ENCODE assay signal across 22 cellular contexts in the genomic region with DNA sequence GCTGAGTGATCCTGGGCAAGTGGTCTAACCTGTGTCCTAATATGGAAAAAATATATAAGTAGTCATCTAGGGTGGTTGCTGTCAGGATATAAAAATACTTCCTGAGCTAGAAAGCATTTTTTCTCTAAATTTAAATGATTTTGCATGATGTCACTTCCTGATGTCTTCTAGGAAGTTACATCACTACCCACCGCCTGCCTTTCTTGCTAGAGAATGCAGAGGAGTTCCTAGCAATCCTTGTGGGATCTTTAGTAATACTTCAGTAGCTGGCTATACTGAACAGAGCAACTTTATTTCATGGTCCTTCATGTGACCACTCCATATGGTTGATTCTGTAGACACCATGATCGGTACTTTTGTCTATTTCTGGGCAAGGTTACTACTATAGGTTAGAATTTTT.
DNase-seq lines count a peak whose midpoint lies in the region; FAIRE-seq and TF ChIP-seq lines count a peak whose summit lies in the region.
"Had no signal": no experiment of that assay in that cellular context is flagged by ENCODE, and none has a peak within 500 bp of the region (broad histone marks: within the 10 kb centered on the region; RNA-seq: fewer than 3 reads in every experiment).

No MANE protein-coding gene starts in this region.

- H2AK5ac ChIP-seq in mesenchymal stem cell (ENCODE audit: low read length, severe bottlenecking), result no peak overlapping the region

- H3K79me1 ChIP-seq in mesenchymal stem cell (replicated peaks; ENCODE audit: low read length, poor library complexity, severe bottlenecking), result no peaks in the 10 kb centered on the region

- DNase-seq in A172 (ENCODE audit: low spot score) (peak; percentile 21), HCEC 1CT (peak; percentile 18), RCC 7860 (ENCODE audit: low spot score) (peak; percentile 37), fibroblast of mammary gland (ENCODE audit: low read depth) (peak; percentile 22), mesenchymal stem cell (no peak), Calu3 (no peak), D341Med (ENCODE audit: low spot score) (no peak), putamen (ENCODE audit: low spot score) (no peak)
- DNase-seq: CD8-positive, alpha-beta memory T cell; DMS 273 treated with DMSO at 0.1 percent for 48 hours; MV-4-11; NCI-H1417 treated with DMSO at 0.1 percent for 48 hours; NCI-H2029; NCI-H2171; NCI-H446 treated with DMSO at 0.1 percent for 48 hours; NCI-H774; PC-9 had no signal

- BruUV-seq in Calu3 (replicated peaks; lab: Mats Ljungman, UMichigan), result no TSS peak

- H3K4me1 Mint-ChIP-seq in Calu3 (ENCODE audit: low read depth, unreplicated experiment), result peaks cover 16% of the 10 kb centered on the region
- H3K4me1 Mint-ChIP-seq: CD8-positive, alpha-beta memory T cell; IgD-negative memory B cell had no signal

- no peaks in the 10 kb centered on the region for H3K27me3 ChIP-seq in mesenchymal stem cell (ENCODE audit: control insufficient read depth in 1 of 2, insufficient read depth in 1 of 2, low read length in 2 of 2)
- H3K27me3 ChIP-seq: BLaER1 treated with 17β-estradiol and CSF1 and Interleukin-3, amounts not matched to agents 10 nM and 100 nM had no signal

- H2BK12ac ChIP-seq in mesenchymal stem cell (ENCODE audit: low read length in 2 of 2), result no peak overlapping the region

- no peak for FAIRE-seq in RCC 7860 (lab: Jason Lieb, UNC)
- FAIRE-seq: H1, HTR-8/SVneo had no signal

- no peak overlapping the region for H4K8ac ChIP-seq in mesenchymal stem cell (ENCODE audit: low read length)

- H3K18ac ChIP-seq in mesenchymal stem cell (ENCODE audit: low read depth in 1 of 2, low read length in 2 of 2), result no peak overlapping the region

- no peak overlapping the region for H3K14ac ChIP-seq in mesenchymal stem cell (ENCODE audit: low read length in 2 of 2)

- no peaks in the 10 kb centered on the region for H3K36me3 ChIP-seq in mesenchymal stem cell (ENCODE audit: control insufficient read depth in 1 of 2, insufficient read depth in 2 of 2, low read depth in 1 of 2, low read length in 2 of 2)
- H3K36me3 ChIP-seq: BLaER1 treated with 17β-estradiol and CSF1 and Interleukin-3, amounts not matched to agents 10 nM and 100 nM had no signal

- H3K36me3 Mint-ChIP-seq in Calu3 (ENCODE audit: insufficient read depth, unreplicated experiment), result peaks cover 5% of the 10 kb centered on the region
- H3K36me3 Mint-ChIP-seq: CD8-positive, alpha-beta memory T cell; IgD-negative memory B cell had no signal

- H2BK120ac ChIP-seq in mesenchymal stem cell (ENCODE audit: low read depth, low read length), result no peak overlapping the region

- H2AFZ ChIP-seq in mesenchymal stem cell (ENCODE audit: low read depth, low read length), result no peak overlapping the region
- H2AFZ ChIP-seq: PC-9 had no signal

- no peak overlapping the region for H3K4ac ChIP-seq in mesenchymal stem cell (ENCODE audit: low read depth in 1 of 2, low read length in 2 of 2)

- H3K9me3 ChIP-seq in mesenchymal stem cell (ENCODE audit: control insufficient read depth, low read length), result no peaks in the 10 kb centered on the region
- H3K9me3 ChIP-seq: BLaER1 treated with 17β-estradiol and CSF1 and Interleukin-3, amounts not matched to agents 10 nM and 100 nM had no signal

- H3K27me3 Mint-ChIP-seq in Calu3 (ENCODE audit: unreplicated experiment), result no peaks in the 10 kb centered on the region
- H3K27me3 Mint-ChIP-seq: CD8-positive, alpha-beta memory T cell; IgD-negative memory B cell had no signal

- intact Hi-C loops in Calu3 (cut with micrococcal nuclease; ENCODE audit: unreplicated experiment), result no loop called here

- no peak overlapping the region for H3K23ac ChIP-seq in mesenchymal stem cell (ENCODE audit: low read length in 2 of 2)

- no peak overlapping the region for H3K9ac ChIP-seq in mesenchymal stem cell (ENCODE audit: low read length)
- H3K9ac ChIP-seq: BLaER1 treated with 17β-estradiol and CSF1 and Interleukin-3, amounts not matched to agents 10 nM and 100 nM had no signal

- H2BK5ac ChIP-seq in mesenchymal stem cell (ENCODE audit: low read depth, low read length, poor library complexity, severe bottlenecking), result no peak overlapping the region

- no peak overlapping the region for H2BK15ac ChIP-seq in mesenchymal stem cell (ENCODE audit: low read depth, poor library complexity, severe bottlenecking)

- H3K4me3 ChIP-seq in fibroblast of mammary gland (ENCODE audit: control insufficient read depth, low read depth, low read length) (no peak overlapping the region), mesenchymal stem cell (ENCODE audit: insufficient read depth in 1 of 2, low read depth in 1 of 2, low read length in 2 of 2) (no peak overlapping the region)
- H3K4me3 ChIP-seq: BLaER1 treated with 17β-estradiol and CSF1 and Interleukin-3, amounts not matched to agents 10 nM and 100 nM; PC-9; SK-N-MC had no signal

- no CpG with 5 or more reads among the region's 2 CpGs for WGBS in mesenchymal stem cell

- H4K91ac ChIP-seq in mesenchymal stem cell (ENCODE audit: low read length), result no peak overlapping the region

- no peaks in the 10 kb centered on the region for H3K4me1 ChIP-seq in mesenchymal stem cell (ENCODE audit: control insufficient read depth, insufficient read depth, low read depth, low read length)
- H3K4me1 ChIP-seq: BLaER1 treated with 17β-estradiol and CSF1 and Interleukin-3, amounts not matched to agents 10 nM and 100 nM had no signal

- TF ChIP-seq CTCF in fibroblast of mammary gland (conservative IDR thresholded peaks at IDR 0.05; ENCODE audit: control insufficient read depth, insufficient read depth, low read depth, low read length) (no peak), Calu3 (IDR thresholded peaks at IDR 0.05; ENCODE audit: unreplicated experiment) (no peak)

- no peaks in the 10 kb centered on the region for H3K9me3 Mint-ChIP-seq in Calu3 (ENCODE audit: low read depth, unreplicated experiment)

- H3K4me2 ChIP-seq in mesenchymal stem cell (ENCODE audit: low read length, poor library complexity, severe bottlenecking), result no peak overlapping the region
- H3K4me2 ChIP-seq: BLaER1 treated with 17β-estradiol and CSF1 and Interleukin-3, amounts not matched to agents 10 nM and 100 nM; PC-9 had no signal

- H3K27ac Mint-ChIP-seq in Calu3 (ENCODE audit: unreplicated experiment), result no peak overlapping the region
- H3K27ac Mint-ChIP-seq: CD8-positive, alpha-beta memory T cell; IgD-negative memory B cell had no signal

- no peak overlapping the region for H3K27ac ChIP-seq in mesenchymal stem cell (ENCODE audit: low read length, poor library complexity, severe bottlenecking)
- H3K27ac ChIP-seq: BLaER1 treated with 17β-estradiol and CSF1 and Interleukin-3, amounts not matched to agents 10 nM and 100 nM; PC-9; SK-N-MC had no signal

- CTCF ChIA-PET in Calu3 (lab: Charles Lee), result no interaction called here

- no peak overlapping the region for H3K4me3 Mint-ChIP-seq in Calu3 (ENCODE audit: low read depth, unreplicated experiment)
- H3K4me3 Mint-ChIP-seq: CD8-positive, alpha-beta memory T cell; IgD-negative memory B cell had no signal

Comparison
In these comparisons a context has a peak if more than half of its experiments do, and no peak if none do; other contexts are left out.
1. DNase-seq: peak in A172 (single experiment), HCEC 1CT (single experiment), RCC 7860 (single experiment) and fibroblast of mammary gland (single experiment); none in mesenchymal stem cell (single experiment), Calu3 (single experiment), D341Med (single experiment) and putamen (single experiment).